Comparison of ENCODE assay signal across 21 cellular contexts in genomic region chr6:53723331-53723730, GRCh38. TPM values are rescaled to one million over a fixed set of nuclear protein-coding genes. Genes with fewer than 3 reads are reported as not detected.
A peak's percentile ranks its signal among the peaks of the same experiment; 100 is the strongest.
DNase-seq lines count a peak whose midpoint lies in the region; ATAC-seq and TF ChIP-seq lines count a peak whose summit lies in the region.
"Had no signal": no experiment of that assay in that cellular context is flagged by ENCODE, and none has a peak within 500 bp of the region (broad histone marks: within the 10 kb centered on the region; RNA-seq: fewer than 3 reads in every experiment).

No MANE protein-coding gene starts in this region.

- H3K27me3 ChIP-seq in Caco-2 (replicated peaks; ENCODE audit: control insufficient read depth, insufficient read depth, low read length), result no peaks in the 10 kb centered on the region
- H3K27me3 ChIP-seq in IMR-90 (ENCODE audit: control insufficient read depth, insufficient read depth, low read length), result no peaks in the 10 kb centered on the region
- H3K27me3 ChIP-seq in WERI-Rb-1 (ENCODE audit: insufficient read depth, low read depth, severe bottlenecking), result no peaks in the 10 kb centered on the region
- H3K27me3 ChIP-seq: BLaER1 treated with 17β-estradiol and CSF1 and Interleukin-3, amounts not matched to agents 10 nM and 100 nM had no signal

- H2BK20ac ChIP-seq in IMR-90 (ENCODE audit: low read depth, low read length), result no peak overlapping the region

- H2AFZ ChIP-seq in IMR-90 (replicated peaks; ENCODE audit: low read length, poor library complexity), result peak overlapping the region; percentile 22

- TF ChIP-seq POLR2A in IMR-90 (IDR thresholded peaks at IDR 0.05; ENCODE audit: low read depth, low read length), result no peak

- H3K27me3 Mint-ChIP-seq in Caco-2 (ENCODE audit: insufficient read depth, unreplicated experiment) (no peaks in the 10 kb centered on the region), type B pancreatic cell (no peaks in the 10 kb centered on the region)

- no peaks in the 10 kb centered on the region for H3K36me3 ChIP-seq in Caco-2 (ENCODE audit: control insufficient read depth, insufficient read depth, low read length)
- H3K36me3 ChIP-seq in IMR-90 (ENCODE audit: control insufficient read depth, insufficient read depth, low read length), result no peaks in the 10 kb centered on the region
- H3K36me3 ChIP-seq in WERI-Rb-1, result no peaks in the 10 kb centered on the region
- H3K36me3 ChIP-seq: BLaER1 treated with 17β-estradiol and CSF1 and Interleukin-3, amounts not matched to agents 10 nM and 100 nM had no signal

- no peak overlapping the region for H3K14ac ChIP-seq in IMR-90 (replicated peaks; ENCODE audit: low read depth, low read length)

- H3K27ac ChIP-seq in IMR-90 (ENCODE audit: insufficient read depth, low read length) (no peak overlapping the region), WERI-Rb-1 (peak overlapping the region; percentile 60)
- H3K27ac ChIP-seq: BLaER1 treated with 17β-estradiol and CSF1 and Interleukin-3, amounts not matched to agents 10 nM and 100 nM had no signal

- H3K9ac ChIP-seq in IMR-90 (ENCODE audit: low read depth, low read length), result no peak overlapping the region
- H3K9ac ChIP-seq: BLaER1 treated with 17β-estradiol and CSF1 and Interleukin-3, amounts not matched to agents 10 nM and 100 nM; SK-N-SH had no signal

- H2BK5ac ChIP-seq in IMR-90 (ENCODE audit: low read depth, low read length, poor library complexity, severe bottlenecking), result no peak overlapping the region

- intact Hi-C loops in Caco-2 (cut with micrococcal nuclease; ENCODE audit: unreplicated experiment), result loop anchor here (2.0 kb wide), 1 partner anchor 175 kb away; no protein-coding TSS in a partner anchor
- intact Hi-C loops in IMR-90 (cut with micrococcal nuclease), result no loop called here

- no peak for TF ChIP-seq RAD21 in IMR-90 (IDR thresholded peaks at IDR 0.05; ENCODE audit: low read length)

- no TSS peak for BruUV-seq in Caco-2 (replicated peaks; lab: Mats Ljungman, UMichigan)
- no TSS peak for BruUV-seq in IMR-90 (replicated peaks; lab: Mats Ljungman, UMichigan)

- peaks cover 12% of the 10 kb centered on the region for H3K36me3 Mint-ChIP-seq in Caco-2 (ENCODE audit: insufficient read depth, unreplicated experiment)
- H3K36me3 Mint-ChIP-seq in type B pancreatic cell, result no peaks in the 10 kb centered on the region
- H3K36me3 Mint-ChIP-seq: CD8-positive, alpha-beta memory T cell had no signal

- dilution Hi-C loops in IMR-90 (cut with HindIII; ENCODE audit: low sequenced_read_pairs, unreplicated experiment), result no loop called here

- H3K4me3 Mint-ChIP-seq in Caco-2 (ENCODE audit: unreplicated experiment) (peak overlapping the region; percentile 65), type B pancreatic cell (no peak overlapping the region)
- H3K4me3 Mint-ChIP-seq: CD8-positive, alpha-beta memory T cell had no signal

- H3K9me1 ChIP-seq in IMR-90 (ENCODE audit: insufficient read depth, low read length), result peaks cover 3% of the 10 kb centered on the region

- H3K4me3 ChIP-seq in Caco-2 (ENCODE audit: low read depth, low read length), result no peak overlapping the region
- no peak overlapping the region for H3K4me3 ChIP-seq in IMR-90 (ENCODE audit: insufficient read depth, low read depth, low read length)
- H3K4me3 ChIP-seq in WERI-Rb-1 (ENCODE audit: low read depth, low read length), result no peak overlapping the region
- H3K4me3 ChIP-seq: BLaER1 treated with 17β-estradiol and CSF1 and Interleukin-3, amounts not matched to agents 10 nM and 100 nM had no signal

- H4K20me1 ChIP-seq in IMR-90 (ENCODE audit: insufficient read depth, low read length), result no peaks in the 10 kb centered on the region; the same call in 1 of the 2 replicates
- H4K20me1 ChIP-seq: BLaER1 treated with 17β-estradiol and CSF1 and Interleukin-3, amounts not matched to agents 10 nM and 100 nM had no signal

- no peak overlapping the region for H2AK5ac ChIP-seq in IMR-90 (ENCODE audit: low read depth, low read length)

- no peak for TF ChIP-seq CTCF in Caco-2 (IDR thresholded peaks at IDR 0.05; ENCODE audit: insufficient read depth in 1 of 2, low read depth in 1 of 2, low read length in 1 of 2, severe bottlenecking in 1 of 2, unreplicated experiment in 1 of 2)
- TF ChIP-seq CTCF in IMR-90 (conservative IDR thresholded peaks at IDR 0.05; ENCODE audit: low read depth, low read length), result no peak
- no peak for TF ChIP-seq CTCF in WERI-Rb-1 (IDR thresholded peaks at IDR 0.05; ENCODE audit: low read depth, low read length)
- no peak for TF ChIP-seq CTCF in type B pancreatic cell (conservative IDR thresholded peaks at IDR 0.05)

- POLR2A ChIA-PET in Caco-2 (lab: Charles Lee) (interaction anchor here (1.9 kb wide), 1 partner anchor 11 kb away, joined by 4 read pairs; no protein-coding TSS in a partner anchor), IMR-90 (lab: Charles Lee; ENCODE audit: unreplicated experiment) (interaction anchor here (0.6 kb wide), 2 partner anchors 231 to 859 kb away, joined by 5 to 8 read pairs; no protein-coding TSS in a partner anchor)

- H4K8ac ChIP-seq in IMR-90 (ENCODE audit: low read depth in 2 of 2, low read length in 2 of 2), result no peak overlapping the region

- in situ Hi-C loops in IMR-90 (cut with MboI; ENCODE audit: low sequenced_read_pairs), result loop anchor here (5.0 kb wide), 1 partner anchor 226 kb away; no protein-coding TSS in a partner anchor

- H3K4me1 Mint-ChIP-seq in Caco-2 (ENCODE audit: low read depth, unreplicated experiment) (peaks cover 46% of the 10 kb centered on the region), type B pancreatic cell (ENCODE audit: unreplicated experiment) (peaks cover 21% of the 10 kb centered on the region)

- H2AK9ac ChIP-seq in IMR-90 (replicated peaks; ENCODE audit: low read depth, low read length, poor library complexity), result no peak overlapping the region

- H4K91ac ChIP-seq in IMR-90 (ENCODE audit: insufficient read depth, low read depth, low read length), result no peak overlapping the region

- H3K9me3 Mint-ChIP-seq in Caco-2 (ENCODE audit: unreplicated experiment) (no peaks in the 10 kb centered on the region), type B pancreatic cell (peaks cover 5% of the 10 kb centered on the region)
- H3K9me3 Mint-ChIP-seq: CD8-positive, alpha-beta memory T cell had no signal

- no peak overlapping the region for H2BK120ac ChIP-seq in IMR-90 (ENCODE audit: low read depth, low read length)

- H3K23ac ChIP-seq in IMR-90 (ENCODE audit: low read depth, low read length), result no peak overlapping the region

- no CpG with 5 or more reads among the region's 1 CpG for WGBS in IMR-90 (ENCODE audit: extremely low coverage in 2 of 2, insufficient read length in 1 of 2), 2 experiments

- H3K27ac Mint-ChIP-seq in Caco-2 (ENCODE audit: unreplicated experiment) (peak overlapping the region; percentile 93), type B pancreatic cell (peak overlapping the region; percentile 4)
- H3K27ac Mint-ChIP-seq: CD8-positive, alpha-beta memory T cell had no signal

- H3K4ac ChIP-seq in IMR-90 (ENCODE audit: low read depth, low read length), result no peak overlapping the region

- H3K56ac ChIP-seq in IMR-90 (ENCODE audit: extremely low read depth, insufficient read depth, low read length), result no peak overlapping the region

- ATAC-seq in IMR-90 (ENCODE audit: low read depth) (no peak), HG03095 (IDR thresholded peaks at IDR 0.05; ENCODE audit: unreplicated experiment) (no peak), GM21576 (IDR thresholded peaks at IDR 0.05; ENCODE audit: unreplicated experiment) (no peak)
- ATAC-seq: HepG2 had no signal

- H3K18ac ChIP-seq in IMR-90 (ENCODE audit: low read depth, low read length), result no peak overlapping the region

- H2BK15ac ChIP-seq in IMR-90 (ENCODE audit: low read depth, low read length), result no peak overlapping the region

- peak; percentile 41 to 67 for DNase-seq in Caco-2
- DNase-seq in IMR-90, result no peak
- DNase-seq in WERI-Rb-1, result no peak
- DNase-seq in type B pancreatic cell (ENCODE audit: extremely low spot score, unreplicated experiment), result no peak
- DNase-seq in HK-2 (ENCODE audit: unreplicated experiment), result no peak
- DNase-seq: CD8-positive, alpha-beta memory T cell; DMS53; EL; GF-D8; KBM-7; NCI-H1105 treated with DMSO at 0.1 percent for 48 hours; NCI-H2029 treated with DMSO at 0.1 percent for 48 hours; NCI-H2171; NCI-H524 treated with DMSO at 0.1 percent for 48 hours; NCI-H82; Right ventricle myocardium superior; SK-N-SH had no signal

- no peaks in the 10 kb centered on the region for H3K79me1 ChIP-seq in IMR-90 (ENCODE audit: low read depth in 1 of 2, low read length in 2 of 2)

- H3K9me3 ChIP-seq in Caco-2, result no peaks in the 10 kb centered on the region
- H3K9me3 ChIP-seq in IMR-90 (ENCODE audit: control insufficient read depth, insufficient read depth, low read length), result no peaks in the 10 kb centered on the region
- no peaks in the 10 kb centered on the region for H3K9me3 ChIP-seq in WERI-Rb-1 (ENCODE audit: severe bottlenecking)
- H3K9me3 ChIP-seq: BLaER1 treated with 17β-estradiol and CSF1 and Interleukin-3, amounts not matched to agents 10 nM and 100 nM; SK-N-SH had no signal

- H4K5ac ChIP-seq in IMR-90 (ENCODE audit: low read depth, low read length), result no peak overlapping the region

- peaks cover 40% of the 10 kb centered on the region for H3K4me1 ChIP-seq in Caco-2
- H3K4me1 ChIP-seq in IMR-90 (ENCODE audit: control insufficient read depth, insufficient read depth, low read length), result 0 out of 2 replicates have a peak, but pooled peaks cover 2% of the 10 kb centered on the region
- H3K4me1 ChIP-seq: BLaER1 treated with 17β-estradiol and CSF1 and Interleukin-3, amounts not matched to agents 10 nM and 100 nM had no signal

- CTCF ChIA-PET in Caco-2 (lab: Charles Lee) (interaction anchor here (0.6 to 2.5 kb wide), 5 partner anchors 11 to 233 kb away, joined by 3 to 10 read pairs (median 7); no protein-coding TSS in a partner anchor), IMR-90 (lab: Yijun Ruan, JAX) (interaction anchor here (0.9 to 2.1 kb wide), 3 partner anchors 10 to 231 kb away, joined by 3 to 9 read pairs (median 6); no protein-coding TSS in a partner anchor)

- no peak overlapping the region for H3K4me2 ChIP-seq in IMR-90 (ENCODE audit: low read depth, low read length)
- H3K4me2 ChIP-seq: BLaER1 treated with 17β-estradiol and CSF1 and Interleukin-3, amounts not matched to agents 10 nM and 100 nM; SK-N-SH had no signal

TF ChIP-seq in IMR-90, 13 proteins besides CTCF, POLR2A, EP300 and RAD21 (continues in another document):
- no peak for TF ChIP-seq CEBPB (IDR thresholded peaks at IDR 0.05; ENCODE audit: low read depth, low read length)

RNA-seq across cellular contexts. Expression of gene KLHL31, which starts 57.8 kb away (rescaled TPM):
- total RNA-seq in Caco-2 (2022), result 1.00 and 1.0 TPM in 2 replicates
- under 0.01 TPM in 1 of 2 replicates, not detected in the other for total RNA-seq in IMR-90 (2012; rRNA removed)
- 0.02 and 0.04 TPM in 2 replicates for polyA plus RNA-seq in IMR-90 (2012; rRNA removed)
- polyA plus RNA-seq in IMR-90 (2012; cell fraction: cytosol; rRNA removed), result 0.01 TPM in 1 of 2 replicates, not detected in the other
- 0.16 and 0.25 TPM in 2 replicates for polyA plus RNA-seq in IMR-90 (2012; cell fraction: nucleus; rRNA removed; ENCODE audit: low replicate concordance)
- total RNA-seq in type B pancreatic cell (ENCODE audit: low replicate concordance), result 1.3 and 2.8 TPM in 2 replicates
- polyA plus RNA-seq: CD8-positive, alpha-beta memory T cell; SK-N-SH had no signal

Comparison
In these comparisons a context has a peak if more than half of its experiments do, and no peak if none do; other contexts are left out.
1. DNase-seq: peak in Caco-2 (2 of 2); none in IMR-90 (single experiment), WERI-Rb-1 (single experiment), type B pancreatic cell (single experiment) and HK-2 (single experiment).